Comparison of ENCODE assay signal across 17 cellular contexts in genomic region chr3:24641628-24642027, GRCh38.
DNase-seq lines count a peak whose midpoint lies in the region; TF ChIP-seq lines count a peak whose summit lies in the region.
"Had no signal": no experiment of that assay in that cellular context is flagged by ENCODE, and none has a peak within 500 bp of the region (broad histone marks: within the 10 kb centered on the region; RNA-seq: fewer than 3 reads in every experiment).

No MANE protein-coding gene starts in this region.

- no peaks in the 10 kb centered on the region for H4K20me1 ChIP-seq in mammary epithelial cell (ENCODE audit: insufficient read depth, low read length)

- no peak overlapping the region for H3K27ac ChIP-seq in mammary epithelial cell (ENCODE audit: insufficient read depth, low read depth, low read length)
- H3K27ac ChIP-seq: 22Rv1 had no signal

- intact Hi-C loops in mammary epithelial cell (cut with micrococcal nuclease) = loop anchor here (2.0 to 5.0 kb wide), 6 partner anchors 41 to 643 kb away; no protein-coding TSS in a partner anchor

- dilution Hi-C loops in mammary epithelial cell (cut with HindIII; ENCODE audit: low sequenced_read_pairs) = no loop called here

- no peak overlapping the region for H3K4me2 ChIP-seq in mammary epithelial cell (ENCODE audit: insufficient read depth, low read depth, low read length)

- H3K79me2 ChIP-seq in mammary epithelial cell (ENCODE audit: insufficient read depth, low read length) = no peaks in the 10 kb centered on the region

- no peak for TF ChIP-seq POLR2A in erythroblast (IDR thresholded peaks at IDR 0.05; ENCODE audit: low read length)

- no peaks in the 10 kb centered on the region for H3K36me3 ChIP-seq in mammary epithelial cell (ENCODE audit: insufficient read depth, low read length)

- 96% methylated on average over 2 of the region's 2 CpGs for WGBS in mammary epithelial cell (ENCODE audit: low coverage, missing lambda C conversion rate)

- no TSS peak for BruUV-seq in mammary epithelial cell (replicated peaks; lab: Mats Ljungman, UMichigan)

- H3K9me3 ChIP-seq in mammary epithelial cell (replicated peaks; ENCODE audit: insufficient read depth, low read length) = no peaks in the 10 kb centered on the region

- H2AFZ ChIP-seq in mammary epithelial cell (ENCODE audit: low read depth, low read length) = peak overlapping the region; percentile 29

- H3K27me3 ChIP-seq in mammary epithelial cell (ENCODE audit: insufficient read depth, low read length) = no peaks in the 10 kb centered on the region

- CTCF ChIA-PET in mammary epithelial cell (lab: Charles Lee; ENCODE audit: low non-redundant PET) = no interaction called here

- H3K9ac ChIP-seq in mammary epithelial cell (ENCODE audit: insufficient read depth, low read length) = no peak overlapping the region

- H3K4me3 ChIP-seq in mammary epithelial cell (replicated peaks in 1 of 3; ENCODE audit: insufficient read depth in 1 of 3, low read depth in 2 of 3, low read length in 3 of 3) = no peak overlapping the region

- no peaks in the 10 kb centered on the region for H3K4me1 ChIP-seq in mammary epithelial cell (ENCODE audit: insufficient read depth, low read length)

- DNase-seq in DMS53 (lab: John Stamatoyannopoulos, UW) = peak; percentile 4
- DNase-seq in DMS53 treated with DMSO at 0.1 percent for 48 hours (lab: John Stamatoyannopoulos, UW; ENCODE audit: unreplicated experiment) = no peak
- DNase-seq in mammary epithelial cell = no peak
- peak; percentile 10 to 21 for DNase-seq in lung microvascular endothelial cell (ENCODE audit: low read depth in 2 of 2)
- no peak for DNase-seq in islet precursor cell
- no peak for DNase-seq in T-helper 2 cell
- DNase-seq in NOMO-1 (lab: John Stamatoyannopoulos, UW; ENCODE audit: unreplicated experiment in 2 of 2) = no peak
- no peak for DNase-seq in erythroblast (lab: John Stamatoyannopoulos, UW)
- DNase-seq: Calu3, DMS79 treated with DMSO at 0.1 percent for 48 hours, GOT3, HFFc6, KBM-7, NCI-H1092, NCI-H69, SIG-M5 had no signal

- no peak for TF ChIP-seq CTCF in mammary epithelial cell (conservative IDR thresholded peaks at IDR 0.05 in 1 of 2, IDR thresholded peaks at IDR 0.05 in 1 of 2; ENCODE audit: extremely low read depth in 1 of 2, insufficient read depth in 1 of 2, low read depth in 1 of 2, low read length in 2 of 2)

- in situ Hi-C loops in mammary epithelial cell (cut with MboI; ENCODE audit: low sequenced_read_pairs in 2 of 2) = loop anchor here in 1 of 2 donors (5.0 kb wide), 1 partner anchor 369 kb away; no protein-coding TSS in a partner anchor

Comparison
In these comparisons a context has a peak if more than half of its experiments do, and no peak if none do; other contexts are left out.
1. DNase-seq: peak in DMS53 (single experiment) and lung microvascular endothelial cell (2 of 2); none in DMS53 treated with DMSO at 0.1 percent for 48 hours (single experiment), mammary epithelial cell (single experiment), islet precursor cell (single experiment), T-helper 2 cell (0 of 5), NOMO-1 (0 of 2) and erythroblast (0 of 2).